ENCODE assay signal across 8 cellular contexts in genomic region chr2:105796131-105796638, GRCh38. TPM values are rescaled to one million over a fixed set of nuclear protein-coding genes. Genes with fewer than 3 reads are reported as not detected.
DNase-seq lines count a peak whose midpoint lies in the region; ATAC-seq and TF ChIP-seq lines count a peak whose summit lies in the region.

No MANE protein-coding gene starts in this region.

- H3K36me3 ChIP-seq in DOHH2 (ENCODE audit: control insufficient read depth, low read length) (no peaks in the 10 kb centered on the region; the same call in 1 of the 2 replicates), H7 (replicated peaks; ENCODE audit: control insufficient read depth, insufficient read depth, low read length) (no peaks in the 10 kb centered on the region), brain microvascular endothelial cell (replicated peaks) (no peaks in the 10 kb centered on the region)

- no peaks in the 10 kb centered on the region for H3K9me3 Mint-ChIP-seq in memory B cell

- peak overlapping the region; percentile 96 for H3K27ac Mint-ChIP-seq in memory B cell

- no peaks in the 10 kb centered on the region for H3K36me3 Mint-ChIP-seq in memory B cell

- peak; percentile 41 for ATAC-seq in HG02759 (IDR thresholded peaks at IDR 0.05; ENCODE audit: unreplicated experiment)
- no peak for ATAC-seq in memory B cell (ENCODE audit: low read depth)
- no peak for ATAC-seq in GM21576 (IDR thresholded peaks at IDR 0.05; ENCODE audit: unreplicated experiment)

- H3K27ac ChIP-seq in DOHH2 (ENCODE audit: low read depth, low read length) (peak overlapping the region; percentile 94), brain microvascular endothelial cell (no peak overlapping the region)

- DNase-seq in SKM-1 (lab: John Stamatoyannopoulos, UW; ENCODE audit: unreplicated experiment) (peak; percentile 75), memory B cell (ENCODE audit: low spot score in 2 of 2) (no peak), DMS79 (lab: John Stamatoyannopoulos, UW) (no peak), H7 (no peak), brain microvascular endothelial cell (no peak)

- no peaks in the 10 kb centered on the region for H3K9me3 ChIP-seq in DOHH2 (ENCODE audit: control insufficient read depth, insufficient read depth, low read length)

- peak overlapping the region; percentile 94 for H3K4me2 ChIP-seq in DOHH2 (ENCODE audit: low read length)

- H3K27me3 Mint-ChIP-seq in memory B cell = no peaks in the 10 kb centered on the region

- H3K4me1 ChIP-seq in DOHH2 (ENCODE audit: control insufficient read depth, low read length) = peaks cover 66% of the 10 kb centered on the region

- TF ChIP-seq CTCF in DOHH2 (IDR thresholded peaks at IDR 0.05; ENCODE audit: low read depth, low read length, poor library complexity, severe bottlenecking) (no peak), brain microvascular endothelial cell (IDR thresholded peaks at IDR 0.05; ENCODE audit: low read depth, low read length, missing control alignments) (no peak)

- H3K27me3 ChIP-seq in DOHH2 (ENCODE audit: control insufficient read depth, low read length) = no peaks in the 10 kb centered on the region
- no peaks in the 10 kb centered on the region for H3K27me3 ChIP-seq in H7 (ENCODE audit: control insufficient read depth, insufficient read depth, low read length)
- H3K27me3 ChIP-seq in brain microvascular endothelial cell (replicated peaks) = no peaks in the 10 kb centered on the region

- H4K20me1 ChIP-seq in DOHH2 (ENCODE audit: control insufficient read depth, insufficient read depth, low read depth, low read length) = no peaks in the 10 kb centered on the region

- peaks cover 89% of the 10 kb centered on the region for H3K79me2 ChIP-seq in DOHH2 (ENCODE audit: control insufficient read depth, low read length)

- H3F3A ChIP-seq in DOHH2 (ENCODE audit: control insufficient read depth, insufficient read depth) = peaks cover 26% of the 10 kb centered on the region

- H3K4me1 Mint-ChIP-seq in memory B cell = peaks cover 66% of the 10 kb centered on the region

- peak overlapping the region; percentile 84 for H3K4me3 Mint-ChIP-seq in memory B cell

- H3K4me3 ChIP-seq in DOHH2 (ENCODE audit: low read length) = peak overlapping the region; percentile 69
- H3K4me3 ChIP-seq in H7 (ENCODE audit: insufficient read depth, low read depth, low read length) = no peak overlapping the region
- no peak overlapping the region for H3K4me3 ChIP-seq in brain microvascular endothelial cell (ENCODE audit: low read depth, low read length)

- in situ Hi-C loops in brain microvascular endothelial cell (cut with HindIII; ENCODE audit: low pct_ligation_motif_present, low sequenced_read_pairs) = no loop called here

- H3K9me2 ChIP-seq in DOHH2 (replicated peaks; ENCODE audit: control insufficient read depth, low read length) = no peaks in the 10 kb centered on the region

RNA-seq across cellular contexts. Expression of gene NCK2, which starts 51.5 kb away (rescaled TPM):
- 69.8 and 80.3 TPM in 2 replicates for total RNA-seq in H7 (2014; rRNA removed; shearing (Covaris generic))
